Comparison of ENCODE assay signal across 22 cellular contexts in genomic region chr17:193841-194806, GRCh38. TPM values are rescaled to one million over a fixed set of nuclear protein-coding genes. Genes with fewer than 3 reads are reported as not detected.
DNase-seq lines count a peak whose midpoint lies in the region; ATAC-seq, FAIRE-seq and TF ChIP-seq lines count a peak whose summit lies in the region.
"Had no signal": no experiment of that assay in that cellular context is flagged by ENCODE, and none has a peak within 500 bp of the region (broad histone marks: within the 10 kb centered on the region; RNA-seq: fewer than 3 reads in every experiment).

No MANE protein-coding gene starts in this region.

- CTCF ChIA-PET in HepG2 (lab: Yijun Ruan, JAX; ENCODE audit: low intra/inter-chr PET ratio, low total read pairs) = no interaction called here

- POLR2A ChIA-PET in HepG2 (lab: Yijun Ruan, JAX) = interaction anchor here (0.9 to 1.4 kb wide), 2 partner anchors 12 to 158 kb away, joined by 8 to 12 read pairs; partner anchors contain the start of gene RPH3AL

- TF ChIP-seq POLR2A in HepG2 (IDR thresholded peaks at IDR 0.05; ENCODE audit: insufficient read depth in 1 of 2, low read depth in 2 of 2, low read length in 2 of 2) (peak in 1 of 2 experiments; percentile 48; a peak in 2 of 4 replicates), breast epithelium (IDR thresholded peaks at IDR 0.05) (no peak)

- no peak overlapping the region for H3K4me3 Mint-ChIP-seq in stimulated activated effector memory CD8-positive, alpha-beta T cell treated with anti-CD3 and anti-CD28 coated beads, Interleukin-12 subunit alpha, Interleukin-12 subunit beta, amount 100 ng/mL, for 72 hours
- H3K4me3 Mint-ChIP-seq: activated CD4-positive, alpha-beta memory T cell treated with anti-CD3 and anti-CD28 coated beads, Interleukin-2, amount 10 ng/mL, durations not matched to agents 7 days and 5 days; natural killer cell had no signal

- H3K79me2 ChIP-seq in HepG2 (ENCODE audit: insufficient read depth, low read length) = no peaks in the 10 kb centered on the region

- peak overlapping the region; percentile 67 for H3K9ac ChIP-seq in SK-N-MC (ENCODE audit: insufficient read length)
- peak overlapping the region; percentile 49 for H3K9ac ChIP-seq in HepG2 (ENCODE audit: insufficient read depth, low read depth, low read length)

- ATAC-seq in HepG2 (peak; percentile 82), GM18502 (IDR thresholded peaks at IDR 0.05; ENCODE audit: poor library complexity, unreplicated experiment) (no peak)
- no peak for ATAC-seq in stimulated activated effector memory CD8-positive, alpha-beta T cell treated with anti-CD3 and anti-CD28 coated beads, Interleukin-12 subunit alpha, Interleukin-12 subunit beta, amount 100 ng/mL, for 72 hours
- ATAC-seq: natural killer cell, SK-N-SH treated with all-trans-retinoic acid at 6 μM for 48 hours had no signal

- peak overlapping the region; percentile 82 for H3K4me2 ChIP-seq in HepG2 (ENCODE audit: low read depth, low read length)

- no peaks in the 10 kb centered on the region for H3K9me3 Mint-ChIP-seq in stimulated activated effector memory CD8-positive, alpha-beta T cell treated with anti-CD3 and anti-CD28 coated beads, Interleukin-12 subunit alpha, Interleukin-12 subunit beta, amount 100 ng/mL, for 72 hours
- H3K9me3 Mint-ChIP-seq: activated CD4-positive, alpha-beta memory T cell treated with anti-CD3 and anti-CD28 coated beads, Interleukin-2, amount 10 ng/mL, durations not matched to agents 7 days and 5 days had no signal

- peaks cover 0 to 5% of the 10 kb centered on the region in 2 experiments; a peak in 1 of 5 replicates for H3K27me3 ChIP-seq in HepG2 (ENCODE audit: control insufficient read depth in 1 of 2, insufficient read depth in 2 of 2, low read length in 2 of 2)
- H3K27me3 ChIP-seq in breast epithelium = peaks cover 0 to 4% of the 10 kb centered on the region in 2 donors

- TF ChIP-seq EP300 in HepG2 (IDR thresholded peaks at IDR 0.05; ENCODE audit: low read depth in 2 of 2, low read length in 2 of 2) (no peak), HepG2 (CRISPR knock-in tag; IDR thresholded peaks at IDR 0.05; ENCODE audit: borderline replicate concordance) (no peak)

- H3K36me3 ChIP-seq in SK-N-MC (ENCODE audit: insufficient read depth, low read length) = no peaks in the 10 kb centered on the region
- H3K36me3 ChIP-seq in HepG2 (replicated peaks in 1 of 2; ENCODE audit: control insufficient read depth in 1 of 2, insufficient read depth in 2 of 2, low read length in 2 of 2) = no peaks in the 10 kb centered on the region
- H3K36me3 ChIP-seq in breast epithelium = no peaks in the 10 kb centered on the region
- H3K36me3 ChIP-seq: left ventricle myocardium inferior, sigmoid colon, tibial nerve had no signal

- H3K4me3 ChIP-seq in SK-N-MC = peak overlapping the region; percentile 73
- peak overlapping the region in 2 of 3 experiments; percentile 19 to 65; a peak in 2 of 6 replicates for H3K4me3 ChIP-seq in HepG2 (replicated peaks in 1 of 3; ENCODE audit: insufficient read depth in 1 of 3, low read depth in 2 of 3, low read length in 3 of 3)
- no peak overlapping the region for H3K4me3 ChIP-seq in breast epithelium
- H3K4me3 ChIP-seq: left ventricle myocardium inferior, sigmoid colon, tibial nerve had no signal

- H4K20me1 ChIP-seq in HepG2 (ENCODE audit: insufficient read depth, low read length) = no peaks in the 10 kb centered on the region

- peak overlapping the region; percentile 45 for H3K27ac Mint-ChIP-seq in stimulated activated effector memory CD8-positive, alpha-beta T cell treated with anti-CD3 and anti-CD28 coated beads, Interleukin-12 subunit alpha, Interleukin-12 subunit beta, amount 100 ng/mL, for 72 hours
- H3K27ac Mint-ChIP-seq: activated CD4-positive, alpha-beta memory T cell treated with anti-CD3 and anti-CD28 coated beads, Interleukin-2, amount 10 ng/mL, durations not matched to agents 7 days and 5 days; natural killer cell had no signal

- WGBS in HepG2 (ENCODE audit: low lambda C conversion rate) = 8% methylated on average over 11 of the region's 31 CpGs

- no peak for TF ChIP-seq RAD21 in HepG2 (CRISPR knock-in tag; IDR thresholded peaks at IDR 0.05)

- no peak for FAIRE-seq in HepG2 (lab: Jason Lieb, UNC)

- no peaks in the 10 kb centered on the region for H3K36me3 Mint-ChIP-seq in stimulated activated effector memory CD8-positive, alpha-beta T cell treated with anti-CD3 and anti-CD28 coated beads, Interleukin-12 subunit alpha, Interleukin-12 subunit beta, amount 100 ng/mL, for 72 hours
- H3K36me3 Mint-ChIP-seq: natural killer cell had no signal

- H3K27ac ChIP-seq in SK-N-MC (peak overlapping the region; percentile 93), HepG2 (ENCODE audit: extremely low read length, insufficient read depth, low read length) (no peak overlapping the region), breast epithelium (no peak overlapping the region)
- H3K27ac ChIP-seq: C4-2B, left ventricle myocardium inferior, sigmoid colon, tibial nerve had no signal

- no peaks in the 10 kb centered on the region for H3K9me3 ChIP-seq in SK-N-MC (ENCODE audit: low read depth, low read length)
- H3K9me3 ChIP-seq in HepG2 (ENCODE audit: low read length) = no peaks in the 10 kb centered on the region
- H3K9me3 ChIP-seq in breast epithelium = no peaks in the 10 kb centered on the region
- H3K9me3 ChIP-seq: left ventricle myocardium inferior, sigmoid colon, tibial nerve had no signal

- BruUV-seq in HepG2 (replicated peaks; lab: Mats Ljungman, UMichigan) = no TSS peak

- no peak overlapping the region for H2AFZ ChIP-seq in HepG2 (ENCODE audit: low read length)

- H3K4me1 Mint-ChIP-seq in stimulated activated effector memory CD8-positive, alpha-beta T cell treated with anti-CD3 and anti-CD28 coated beads, Interleukin-12 subunit alpha, Interleukin-12 subunit beta, amount 100 ng/mL, for 72 hours = no peaks in the 10 kb centered on the region
- H3K4me1 Mint-ChIP-seq: activated CD4-positive, alpha-beta memory T cell treated with anti-CD3 and anti-CD28 coated beads, Interleukin-2, amount 10 ng/mL, durations not matched to agents 7 days and 5 days; natural killer cell had no signal

- TF ChIP-seq CTCF in HepG2 (CRISPR knock-in tag; IDR thresholded peaks at IDR 0.05) (0 out of 2 replicates have a peak, but pooled peaks have one; percentile 14), breast epithelium (IDR thresholded peaks at IDR 0.05) (no peak)

- peaks cover 21% of the 10 kb centered on the region for H3K4me1 ChIP-seq in HepG2 (ENCODE audit: insufficient read depth, low read length)
- no peaks in the 10 kb centered on the region for H3K4me1 ChIP-seq in breast epithelium

- DNase-seq in NCI-H187 (lab: John Stamatoyannopoulos, UW) = peak; percentile 43 to 54
- DNase-seq in NCI-H187 treated with DMSO at 0.1 percent for 48 hours (lab: John Stamatoyannopoulos, UW) = no peak
- DNase-seq in SK-N-MC (ENCODE audit: low read depth, low spot score) = no peak
- peak; percentile 60 for DNase-seq in HepG2 (ENCODE audit: low spot score)
- DNase-seq in stimulated activated effector memory CD8-positive, alpha-beta T cell treated with anti-CD3 and anti-CD28 coated beads, Interleukin-12 subunit alpha, Interleukin-12 subunit beta, amount 100 ng/mL, for 72 hours (ENCODE audit: low spot score in 2 of 2) = no peak
- no peak for DNase-seq in foreskin melanocyte
- DNase-seq in breast epithelium (ENCODE audit: low spot score in 2 of 2) = no peak
- DNase-seq: 8988T; activated CD4-positive, alpha-beta memory T cell treated with anti-CD3 and anti-CD28 coated beads, Interleukin-2, amount 10 ng/mL, durations not matched to agents 7 days and 5 days; DMS79 treated with DMSO at 0.1 percent for 48 hours; foreskin fibroblast; left ventricle myocardium inferior; natural killer cell; NCI-H226; sigmoid colon; stimulated activated CD4-positive, alpha-beta T cell treated with anti-CD3 and anti-CD28 coated beads, Interleukin-4, amount 100 ng/mL, for 4 hours had no signal

- in situ Hi-C loops in HepG2 (cut with HindIII; ENCODE audit: extremely low pct_ligation_motif_present, low pct_unique_long_range_greater_than_20kb) = no loop called here

- intact Hi-C loops in HepG2 (cut with micrococcal nuclease; ENCODE audit: unreplicated experiment) = no loop called here
- intact Hi-C loops in breast epithelium (cut with DNase I; ENCODE audit: low total_unique reads) = no loop called here

RNA-seq across cellular contexts. Expression of gene DOC2B, which starts 12.7 kb away (rescaled TPM):
- 0.22 TPM in 1 of 2 replicates, not detected in the other for total RNA-seq in HepG2 (2016; rRNA removed; fragmentation: Illumina TruSeq; extraction: Trizol)
- total RNA-seq in HepG2 (2016; cell fraction: cytosol; rRNA removed; fragmentation: Illumina TruSeq; extraction: Trizol; ENCODE audit: low read depth) = 0.09 and 0.30 TPM in 2 replicates
- 0.04 TPM in 1 of 2 replicates, not detected in the other for total RNA-seq in HepG2 (2016; cell fraction: insoluble cytoplasmic fraction; rRNA removed; fragmentation: Illumina TruSeq; extraction: Trizol)
- 0.06 and 0.38 TPM in 2 replicates for total RNA-seq in HepG2 (2016; cell fraction: membrane; rRNA removed; fragmentation: Illumina TruSeq; extraction: Trizol)
- total RNA-seq in HepG2 (2016; cell fraction: nucleus; rRNA removed; fragmentation: Illumina TruSeq; extraction: Trizol) = 0.06 TPM in 1 of 2 replicates, not detected in the other
- polyA plus RNA-seq in HepG2 (2011; rRNA removed) = 0.09 and 0.77 TPM in 2 replicates
- 0.21 and 0.25 TPM in 2 replicates for polyA plus RNA-seq in HepG2 (2011; cell fraction: cytosol; rRNA removed)
- polyA plus RNA-seq in HepG2 (2011; cell fraction: nucleus; rRNA removed) = 0.31 and 0.33 TPM in 2 replicates
- 0.05 and 0.23 TPM in 2 replicates for polyA plus RNA-seq in HepG2 (2012)
- 0.08 and 0.34 TPM in 2 replicates for polyA plus RNA-seq in HepG2 (2016; cell fraction: cytosol; fragmentation: Illumina TruSeq; extraction: Trizol; ENCODE audit: low read depth)
- polyA plus RNA-seq in HepG2 (2016; cell fraction: insoluble cytoplasmic fraction; fragmentation: Illumina TruSeq; extraction: Trizol; ENCODE audit: low read depth) = not detected in 2 replicates
- 0.33 TPM in 1 of 2 replicates, not detected in the other for polyA plus RNA-seq in HepG2 (2016; cell fraction: membrane; fragmentation: Illumina TruSeq; extraction: Trizol; ENCODE audit: low read depth)
- polyA plus RNA-seq in HepG2 (2016; cell fraction: nucleus; fragmentation: Illumina TruSeq; extraction: Trizol; ENCODE audit: insufficient read depth, low read depth) = 0.22 and 0.36 TPM in 2 replicates
- 0.08 TPM in 1 of 2 replicates, not detected in the other for polyA minus RNA-seq in HepG2 (2011; rRNA and poly(A)+ RNA removed; ENCODE audit: low replicate concordance)
- polyA minus RNA-seq in HepG2 (2011; cell fraction: cytosol; rRNA and poly(A)+ RNA removed) = 0.40 TPM in 1 of 2 replicates, not detected in the other
- 0.13 TPM in 1 of 2 replicates, not detected in the other for polyA minus RNA-seq in HepG2 (2011; cell fraction: nucleus; rRNA and poly(A)+ RNA removed)
- 10 to 100 TPM in 1 of 3 donors, 1 to 10 TPM in 2; 5.9 to 22.9 (median 6.7) TPM for total RNA-seq in breast epithelium
- total RNA-seq: activated CD4-positive, alpha-beta memory T cell treated with anti-CD3 and anti-CD28 coated beads, Interleukin-2, amount 10 ng/mL, durations not matched to agents 7 days and 5 days; OCI-LY7 had no signal

RNA-seq across cellular contexts. Expression of gene SCGB1C2, which starts 56.8 kb away (rescaled TPM):
- not detected in 2 replicates for total RNA-seq in HepG2 (2016; rRNA removed; fragmentation: Illumina TruSeq; extraction: Trizol)
- not detected in 2 replicates for total RNA-seq in HepG2 (2016; cell fraction: cytosol; rRNA removed; fragmentation: Illumina TruSeq; extraction: Trizol; ENCODE audit: low read depth)
- not detected in 2 replicates for total RNA-seq in HepG2 (2016; cell fraction: insoluble cytoplasmic fraction; rRNA removed; fragmentation: Illumina TruSeq; extraction: Trizol)
- total RNA-seq in HepG2 (2016; cell fraction: membrane; rRNA removed; fragmentation: Illumina TruSeq; extraction: Trizol) = not detected in 2 replicates
- not detected in 2 replicates for total RNA-seq in HepG2 (2016; cell fraction: nucleus; rRNA removed; fragmentation: Illumina TruSeq; extraction: Trizol)
- polyA plus RNA-seq in HepG2 (2011; rRNA removed) = not detected in 2 replicates
- polyA plus RNA-seq in HepG2 (2011; cell fraction: cytosol; rRNA removed) = not detected in 2 replicates
- polyA plus RNA-seq in HepG2 (2011; cell fraction: nucleus; rRNA removed) = not detected in 2 replicates
- polyA plus RNA-seq in HepG2 (2012) = not detected in 2 replicates
- not detected in 2 replicates for polyA plus RNA-seq in HepG2 (2016; cell fraction: cytosol; fragmentation: Illumina TruSeq; extraction: Trizol; ENCODE audit: low read depth)
- not detected in 2 replicates for polyA plus RNA-seq in HepG2 (2016; cell fraction: insoluble cytoplasmic fraction; fragmentation: Illumina TruSeq; extraction: Trizol; ENCODE audit: low read depth)
- polyA plus RNA-seq in HepG2 (2016; cell fraction: membrane; fragmentation: Illumina TruSeq; extraction: Trizol; ENCODE audit: low read depth) = not detected in 2 replicates
- not detected in 2 replicates for polyA plus RNA-seq in HepG2 (2016; cell fraction: nucleus; fragmentation: Illumina TruSeq; extraction: Trizol; ENCODE audit: insufficient read depth, low read depth)
- polyA minus RNA-seq in HepG2 (2011; rRNA and poly(A)+ RNA removed; ENCODE audit: low replicate concordance) = not detected in 2 replicates
- polyA minus RNA-seq in HepG2 (2011; cell fraction: cytosol; rRNA and poly(A)+ RNA removed) = not detected in 2 replicates
- polyA minus RNA-seq in HepG2 (2011; cell fraction: nucleus; rRNA and poly(A)+ RNA removed) = not detected in 2 replicates
- not detected for total RNA-seq in breast epithelium
- total RNA-seq: activated CD4-positive, alpha-beta memory T cell treated with anti-CD3 and anti-CD28 coated beads, Interleukin-2, amount 10 ng/mL, durations not matched to agents 7 days and 5 days; cerebellum; left ventricle myocardium inferior; natural killer cell; OCI-LY7; sigmoid colon; tibial nerve had no signal
- polyA plus RNA-seq: sigmoid colon had no signal

Comparison
In these comparisons a context has a peak if more than half of its experiments do, and no peak if none do; other contexts are left out.
1. DNase-seq: peak in NCI-H187 (2 of 2) and HepG2 (single experiment); none in NCI-H187 treated with DMSO at 0.1 percent for 48 hours (single experiment), SK-N-MC (single experiment), stimulated activated effector memory CD8-positive, alpha-beta T cell treated with anti-CD3 and anti-CD28 coated beads, Interleukin-12 subunit alpha, Interleukin-12 subunit beta, amount 100 ng/mL, for 72 hours (0 of 2), foreskin melanocyte (single experiment) and breast epithelium (0 of 2).
2. H3K4me3 ChIP-seq: peak in SK-N-MC (single experiment) and HepG2 (2 of 3); none in breast epithelium (0 of 3).